In genomic region chr15:57281357-57281756, GRCh38 we compare ENCODE assay signal across 15 cellular contexts.
DNase-seq lines count a peak whose midpoint lies in the region; ATAC-seq, FAIRE-seq and TF ChIP-seq lines count a peak whose summit lies in the region.
"Had no signal": no experiment of that assay in that cellular context is flagged by ENCODE, and none has a peak within 500 bp of the region (broad histone marks: within the 10 kb centered on the region; RNA-seq: fewer than 3 reads in every experiment).

No MANE protein-coding gene starts in this region.

- no peaks in the 10 kb centered on the region for H3K9me3 Mint-ChIP-seq in activated naive CD8-positive, alpha-beta T cell treated with anti-CD3 and anti-CD28 coated beads, Interleukin-2, amount 50 U/mL, for 24 hours
- H3K9me3 Mint-ChIP-seq: CD4-positive, alpha-beta T cell had no signal

- no peak overlapping the region for H3K27ac Mint-ChIP-seq in activated naive CD8-positive, alpha-beta T cell treated with anti-CD3 and anti-CD28 coated beads, Interleukin-2, amount 50 U/mL, for 24 hours
- H3K27ac Mint-ChIP-seq: CD4-positive, alpha-beta T cell had no signal

- no peak for TF ChIP-seq CTCF in kidney (IDR thresholded peaks at IDR 0.05; ENCODE audit: borderline replicate concordance, extremely low read depth, insufficient read depth)
- no peak for TF ChIP-seq CTCF in RWPE1 (conservative IDR thresholded peaks at IDR 0.05; ENCODE audit: low read depth)

- H3K4me3 Mint-ChIP-seq in activated naive CD8-positive, alpha-beta T cell treated with anti-CD3 and anti-CD28 coated beads, Interleukin-2, amount 50 U/mL, for 24 hours = peak overlapping the region; percentile 4
- H3K4me3 Mint-ChIP-seq: CD4-positive, alpha-beta T cell had no signal

- DNase-seq in activated naive CD8-positive, alpha-beta T cell treated with anti-CD3 and anti-CD28 coated beads, Interleukin-2, amount 50 U/mL, for 24 hours = no peak
- DNase-seq in left colon = no peak
- no peak for DNase-seq in kidney
- no peak for DNase-seq in RWPE1 (ENCODE audit: low spot score)
- DNase-seq: activated T-cell treated with anti-CD3 and anti-CD28 coated beads, Interleukin-2, amount 50 U/mL, for 48 hours; brain microvascular endothelial cell; CD4-positive, alpha-beta T cell; hypothalamus; NCI-H187; testis had no signal

- H3K9ac ChIP-seq in kidney (ENCODE audit: low read length in 2 of 2) = no peak overlapping the region

- no peak overlapping the region for H3K27ac ChIP-seq in kidney (ENCODE audit: low read depth in 2 of 2, low read length in 2 of 2)
- no peak overlapping the region for H3K27ac ChIP-seq in RWPE1
- H3K27ac ChIP-seq: brain microvascular endothelial cell, testis had no signal

- no peaks in the 10 kb centered on the region for H3K4me1 ChIP-seq in kidney (ENCODE audit: control insufficient read depth in 1 of 2, insufficient read depth in 1 of 2, low read depth in 1 of 2, low read length in 2 of 2)
- H3K4me1 ChIP-seq: testis had no signal

- peaks cover 29% of the 10 kb centered on the region for H3K36me3 Mint-ChIP-seq in activated naive CD8-positive, alpha-beta T cell treated with anti-CD3 and anti-CD28 coated beads, Interleukin-2, amount 50 U/mL, for 24 hours (ENCODE audit: low read depth)

- H3K36me3 ChIP-seq in kidney (ENCODE audit: control insufficient read depth in 1 of 2, insufficient read depth in 2 of 2, low read length in 2 of 2) = peaks cover 5 to 17% of the 10 kb centered on the region in 2 donors

- CTCF ChIA-PET in RWPE1 (lab: Yijun Ruan, JAX) = interaction anchor here (0.7 to 1.3 kb wide), 2 partner anchors 25 to 564 kb away, joined by 4 read pairs; no protein-coding TSS in a partner anchor

- H3K9me3 ChIP-seq in kidney (ENCODE audit: control insufficient read depth in 1 of 2, low read length in 2 of 2) = no peaks in the 10 kb centered on the region
- H3K9me3 ChIP-seq: testis had no signal

- ATAC-seq in GM18505 (IDR thresholded peaks at IDR 0.05; ENCODE audit: unreplicated experiment) = peak; percentile 45
- peak; percentile 49 for ATAC-seq in GM21423 (IDR thresholded peaks at IDR 0.05; ENCODE audit: unreplicated experiment)
- peak; percentile 43 for ATAC-seq in HG03139 (IDR thresholded peaks at IDR 0.05; ENCODE audit: unreplicated experiment)
- ATAC-seq in activated naive CD8-positive, alpha-beta T cell treated with anti-CD3 and anti-CD28 coated beads, Interleukin-2, amount 50 U/mL, for 24 hours = no peak
- ATAC-seq in left colon = no peak
- ATAC-seq in GM21737 (IDR thresholded peaks at IDR 0.05; ENCODE audit: unreplicated experiment) = no peak
- ATAC-seq: HCT116 had no signal

- H3K4me1 Mint-ChIP-seq in activated naive CD8-positive, alpha-beta T cell treated with anti-CD3 and anti-CD28 coated beads, Interleukin-2, amount 50 U/mL, for 24 hours = peaks cover 14% of the 10 kb centered on the region

- no peak for FAIRE-seq in kidney (lab: Jason Lieb, UNC)

- no peaks in the 10 kb centered on the region for H3K27me3 Mint-ChIP-seq in activated naive CD8-positive, alpha-beta T cell treated with anti-CD3 and anti-CD28 coated beads, Interleukin-2, amount 50 U/mL, for 24 hours
- H3K27me3 Mint-ChIP-seq: CD4-positive, alpha-beta T cell had no signal

- TF ChIP-seq POLR2A in GM18505 (IDR thresholded peaks at IDR 0.05; ENCODE audit: borderline replicate concordance, extremely low read depth, insufficient read depth, insufficient read length) = no peak

- intact Hi-C loops in left colon (cut with DNase I, micrococcal nuclease) (no loop called here), kidney (cut with DNase I) (no loop called here)

- H3K4me3 ChIP-seq in kidney (ENCODE audit: low read length in 2 of 2) = no peak overlapping the region
- H3K4me3 ChIP-seq: testis had no signal

- POLR2A ChIA-PET in RWPE1 (lab: Yijun Ruan, JAX; ENCODE audit: low non-redundant PET) = no interaction called here

Comparison
In these comparisons a context has a peak if more than half of its experiments do, and no peak if none do; other contexts are left out.
1. ATAC-seq: peak in GM18505 (single experiment), GM21423 (single experiment) and HG03139 (single experiment); none in activated naive CD8-positive, alpha-beta T cell treated with anti-CD3 and anti-CD28 coated beads, Interleukin-2, amount 50 U/mL, for 24 hours (single experiment), left colon (single experiment) and GM21737 (single experiment).